1 cellular context compared by ENCODE assay signal in genomic region chr17:59840908-59841666, GRCh38.
A peak's percentile ranks its signal among the peaks of the same experiment; 100 is the strongest.
TF ChIP-seq lines count a peak whose summit lies in the region.

No MANE protein-coding gene starts in this region.

TF ChIP-seq in K562, 482 proteins besides CTCF, POLR2A, EP300 and RAD21 (continued from another document and continues in another):
- no peak for TF ChIP-seq AFF4 (CRISPR knock-in tag; IDR thresholded peaks at IDR 0.05)
- TF ChIP-seq RFX1 (IDR thresholded peaks at IDR 0.05), result peak; percentile 67
- no peak for TF ChIP-seq ZSCAN29 (IDR thresholded peaks at IDR 0.05)
- peak in 1 of 2 experiments; percentile 48; a peak in 1 of 4 replicates for TF ChIP-seq TBL1XR1 (IDR thresholded peaks at IDR 0.05; ENCODE audit: low read length in 2 of 2)
- TF ChIP-seq TCF15 (CRISPR knock-in tag; IDR thresholded peaks at IDR 0.05), result no peak
- TF ChIP-seq KDM5B (IDR thresholded peaks at IDR 0.05; ENCODE audit: insufficient replicate concordance, low read depth, low read length), result peak; percentile 84
- no peak for TF ChIP-seq RFX5 (IDR thresholded peaks at IDR 0.05; ENCODE audit: low read depth, low read length)
- no peak for TF ChIP-seq LEF1 (IDR thresholded peaks at IDR 0.05)
- TF ChIP-seq RBM17 (IDR thresholded peaks at IDR 0.05; ENCODE audit: borderline replicate concordance, low read depth, low read length), result no peak
- no peak for TF ChIP-seq ETS1 (conservative IDR thresholded peaks at IDR 0.05; ENCODE audit: control insufficient read depth, low read depth, low read length)
- no peak for TF ChIP-seq BHLHE40 (IDR thresholded peaks at IDR 0.05; ENCODE audit: low read length)
- TF ChIP-seq ZFPM2 (CRISPR knock-in tag; IDR thresholded peaks at IDR 0.05), result no peak
- TF ChIP-seq LCOR (CRISPR knock-in tag; IDR thresholded peaks at IDR 0.05), result no peak; the same call in 1 of the 2 replicates
- TF ChIP-seq NCOA4 (IDR thresholded peaks at IDR 0.05; ENCODE audit: partially characterized antibody), result no peak
- peak; percentile 42; the same call in 1 of the 2 replicates for TF ChIP-seq CBFA2T3 (IDR thresholded peaks at IDR 0.05)
- no peak for TF ChIP-seq SMARCA5 (IDR thresholded peaks at IDR 0.05)
- no peak for TF ChIP-seq USF2 (CRISPR knock-in tag; IDR thresholded peaks at IDR 0.05)
- TF ChIP-seq GMEB1 (CRISPR knock-in tag; IDR thresholded peaks at IDR 0.05), result no peak
- no peak for TF ChIP-seq TFAM (CRISPR knock-in tag; conservative IDR thresholded peaks at IDR 0.05)
- no peak for TF ChIP-seq CEBPZ (IDR thresholded peaks at IDR 0.05; ENCODE audit: borderline replicate concordance, low read depth, low read length)
- TF ChIP-seq CEBPG (CRISPR knock-in tag; IDR thresholded peaks at IDR 0.05), result no peak
- TF ChIP-seq CEBPG (tag; conservative IDR thresholded peaks at IDR 0.05 in 1 of 2, IDR thresholded peaks at IDR 0.05 in 1 of 2), result no peak
- TF ChIP-seq AFF1 (IDR thresholded peaks at IDR 0.05; ENCODE audit: low read depth in 1 of 2, partially characterized antibody in 2 of 2), result peak; percentile 83 to 92
- TF ChIP-seq NFE2 (IDR thresholded peaks at IDR 0.05; ENCODE audit: low read depth), result no peak
- no peak for TF ChIP-seq GABPB2 (CRISPR knock-in tag; conservative IDR thresholded peaks at IDR 0.05)
- no peak for TF ChIP-seq HMGN3 (IDR thresholded peaks at IDR 0.05; ENCODE audit: borderline replicate concordance, extremely low read depth, insufficient read length, low read depth, low read length)
